ENCODE assay signal across 8 cellular contexts in the genomic region with DNA sequence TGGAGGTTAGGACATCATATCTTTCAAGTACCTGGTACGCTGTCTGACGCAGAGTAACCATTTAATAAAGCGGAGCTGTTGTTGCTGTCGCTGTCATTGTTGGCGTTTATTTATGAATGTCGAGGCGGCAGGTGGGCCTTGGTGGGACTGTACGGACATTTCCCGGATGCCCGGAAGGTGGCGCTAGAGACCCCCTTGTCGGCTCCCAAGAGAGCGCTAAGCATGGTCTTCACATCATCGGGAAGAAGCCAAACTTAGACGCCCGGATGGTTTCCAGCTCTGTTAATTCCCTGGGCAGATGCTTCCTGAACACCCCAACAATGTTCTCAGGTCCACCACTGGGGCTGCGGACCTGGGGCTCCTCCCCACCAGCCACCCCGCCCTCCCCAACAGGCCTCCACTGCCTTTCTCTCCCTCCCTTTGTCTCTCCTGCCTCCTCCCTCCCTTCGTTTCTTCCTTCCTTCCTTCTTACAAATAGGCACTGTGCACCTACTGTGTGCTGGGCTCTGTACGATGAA. TPM values are rescaled to one million over a fixed set of nuclear protein-coding genes. Genes with fewer than 3 reads are reported as not detected.
A peak's percentile ranks its signal among the peaks of the same experiment; 100 is the strongest.
DNase-seq lines count a peak whose midpoint lies in the region; ATAC-seq and TF ChIP-seq lines count a peak whose summit lies in the region.

No MANE protein-coding gene starts in this region.

- no peaks in the 10 kb centered on the region for H3K36me3 Mint-ChIP-seq in endothelial cell (ENCODE audit: low read depth, unreplicated experiment)

- peak; percentile 89 for TF ChIP-seq CTCF in endothelial cell (IDR thresholded peaks at IDR 0.05; ENCODE audit: unreplicated experiment)

- H3K27me3 Mint-ChIP-seq in endothelial cell (ENCODE audit: unreplicated experiment): no peaks in the 10 kb centered on the region

- H3K27ac Mint-ChIP-seq in endothelial cell (ENCODE audit: unreplicated experiment): no peak overlapping the region

- H3K4me1 Mint-ChIP-seq in endothelial cell (ENCODE audit: unreplicated experiment): peaks cover 7% of the 10 kb centered on the region

- H3K9me3 Mint-ChIP-seq in endothelial cell (ENCODE audit: unreplicated experiment): no peaks in the 10 kb centered on the region

- DNase-seq in DMS 273 (lab: John Stamatoyannopoulos, UW; ENCODE audit: unreplicated experiment) (peak; percentile 88), NCI-H82 (lab: John Stamatoyannopoulos, UW) (peak; percentile 84), endothelial cell (ENCODE audit: low spot score) (peak; percentile 91), middle frontal gyrus (ENCODE audit: extremely low spot score, low spot score) (peak; percentile 47)
- peak; percentile 54 for DNase-seq in activated CD8-positive, alpha-beta memory T cell treated with anti-CD3 and anti-CD28 coated beads, Interleukin-2, amount 50 U/mL, for 1 hour (ENCODE audit: extremely low read depth)
- peak; percentile 72 to 76 for DNase-seq in stimulated activated CD8-positive, alpha-beta memory T cell treated with anti-CD3 and anti-CD28 coated beads, Interleukin-2, amount 100 ng/mL, for 1 hour (ENCODE audit: low read depth in 2 of 2)

- peak; percentile 56 for ATAC-seq in HG02943 (IDR thresholded peaks at IDR 0.05; ENCODE audit: low read depth, unreplicated experiment)
- no peak for ATAC-seq in GM21723 (IDR thresholded peaks at IDR 0.05; ENCODE audit: unreplicated experiment)

- no peak overlapping the region for H3K4me3 Mint-ChIP-seq in endothelial cell (ENCODE audit: unreplicated experiment)

RNA-seq across cellular contexts. Expression of gene DUSP1, which starts 54.1 kb away (rescaled TPM):
- total RNA-seq in endothelial cell (ENCODE audit: unreplicated experiment): 25.3 TPM
